ENCODE assay signal across 19 cellular contexts in genomic region chr3:145266368-145266767, GRCh38.
"Had no signal": no experiment of that assay in that cellular context is flagged by ENCODE, and none has a peak within 500 bp of the region (broad histone marks: within the 10 kb centered on the region; RNA-seq: fewer than 3 reads in every experiment).

No MANE protein-coding gene starts in this region.

- H3K4me3 ChIP-seq: body of pancreas, coronary artery, lower lobe of right lung, suprapubic skin had no signal

- H3K36me3 ChIP-seq: lower lobe of right lung, suprapubic skin had no signal

- H2AFZ ChIP-seq: parathyroid adenoma had no signal

- H3K9ac ChIP-seq: parathyroid adenoma had no signal

- H3K27me3 ChIP-seq: body of pancreas, suprapubic skin had no signal

- DNase-seq: activated CD4-positive, alpha-beta T cell treated with anti-CD3 and anti-CD28 coated beads, Interleukin-2, amount 50 U/mL, for 4 hours; activated CD4-positive, CD25-positive, alpha-beta regulatory T cell treated with anti-CD3 and anti-CD28 coated beads, Interleukin-2, amount 50 U/mL, for 72 hours; activated CD8-positive, alpha-beta memory T cell treated with anti-CD3 and anti-CD28 coated beads, Interleukin-2, amount 10 ng/mL, durations not matched to agents 7 days and 5 days; activated effector memory CD4-positive, alpha-beta T cell treated with anti-CD3 and anti-CD28 coated beads, Interleukin-2, amount 50 U/mL, for 16 hours; activated T-cell treated with anti-CD3 and anti-CD28 coated beads, Interleukin-2, amount 50 U/mL, for 24 hours; amniotic stem cell; body of pancreas; central memory CD4-positive, alpha-beta T cell; effector CD8-positive, alpha-beta T cell; kidney glomerular epithelial cell; lower lobe of right lung; midbrain; stimulated activated CD4-positive, alpha-beta T cell treated with anti-CD3 and anti-CD28 coated beads, Interleukin-4, amount 100 ng/mL, for 1 hour; stimulated activated CD8-positive, alpha-beta memory T cell treated with anti-CD3 and anti-CD28 coated beads, Interleukin-4, amount 100 ng/mL, for 48 hours; stimulated activated naive CD8-positive, alpha-beta T cell treated with anti-CD3 and anti-CD28 coated beads, Interleukin-15, Interleukin-2, amounts not matched to agents 100 U/mL and 50 U/mL, for 24 hours had no signal

- H3K27ac ChIP-seq: body of pancreas, coronary artery, epithelial cell of prostate, lower lobe of right lung, parathyroid adenoma, suprapubic skin had no signal

- H3K79me2 ChIP-seq: parathyroid adenoma had no signal

- H3K4me1 ChIP-seq: body of pancreas, lower lobe of right lung, parathyroid adenoma, suprapubic skin had no signal

- H3K9me3 ChIP-seq: body of pancreas, lower lobe of right lung, suprapubic skin had no signal
